In the genomic region with DNA sequence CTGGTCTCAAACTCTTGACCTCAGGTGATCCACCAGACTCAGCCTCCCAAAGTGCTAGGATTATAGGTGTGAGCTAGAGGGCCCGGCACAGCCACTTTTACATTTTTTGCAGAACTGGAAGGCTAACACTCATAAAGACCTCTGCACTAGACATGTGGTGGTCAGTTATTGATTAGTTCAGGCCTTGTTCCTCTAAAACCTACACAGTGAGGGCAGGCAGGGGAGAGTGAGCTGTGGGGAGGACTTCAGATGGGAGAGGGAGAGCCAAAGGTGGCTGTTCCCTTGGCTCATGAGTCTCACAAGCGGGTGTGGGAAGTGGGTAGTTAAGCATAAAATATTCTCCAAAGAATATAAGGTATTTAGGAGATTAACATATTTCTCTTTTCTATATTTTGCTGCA, we compare ENCODE assay signal across 31 cellular contexts.
"Had no signal": no experiment of that assay in that cellular context is flagged by ENCODE, and none has a peak within 500 bp of the region (broad histone marks: within the 10 kb centered on the region; RNA-seq: fewer than 3 reads in every experiment).

No MANE protein-coding gene starts in this region.

- H3K27ac ChIP-seq: ascending aorta, cardiac muscle cell, VCaP had no signal

- FAIRE-seq: bronchial epithelial cell, TTC549 had no signal

- H3K27me3 ChIP-seq: ascending aorta, cardiac muscle cell had no signal

- ATAC-seq: activated CD8-positive, alpha-beta memory T cell treated with anti-CD3 and anti-CD28 coated beads, Interleukin-2, amount 10 ng/mL, durations not matched to agents 7 days and 5 days; activated CD8-positive, alpha-beta T cell treated with anti-CD3 and anti-CD28 coated beads, Interleukin-2, amount 10 ng/mL, durations not matched to agents 7 days and 5 days; activated naive CD8-positive, alpha-beta T cell treated with anti-CD3 and anti-CD28 coated beads, Interleukin-2, amount 50 U/mL, for 24 hours had no signal

- DNase-seq: activated B cell treated with CpG ODN at 0.5 μM for 24 hours; activated CD4-positive, alpha-beta memory T cell treated with anti-CD3 and anti-CD28 coated beads, Interleukin-2, amount 10 ng/mL, durations not matched to agents 7 days and 5 days; activated CD4-positive, alpha-beta T cell treated with anti-CD3 and anti-CD28 coated beads for 4 hours; activated CD4-positive, alpha-beta T cell treated with anti-CD3 and anti-CD28 coated beads, Interleukin-2, amount 10 ng/mL, durations not matched to agents 24 days and 14 days; activated CD4-positive, alpha-beta T cell treated with anti-CD3 and anti-CD28 coated beads, Interleukin-2, amount 50 U/mL, for 1 hour; activated CD4-positive, alpha-beta T cell treated with anti-CD3 and anti-CD28 coated beads, Interleukin-2, amount 50 U/mL, for 4 hours; activated CD4-positive, CD25-positive, alpha-beta regulatory T cell treated with anti-CD3 and anti-CD28 coated beads, Interleukin-2, amount 50 U/mL, for 72 hours; activated CD8-positive, alpha-beta memory T cell treated with anti-CD3 and anti-CD28 coated beads for 24 hours; activated CD8-positive, alpha-beta memory T cell treated with anti-CD3 and anti-CD28 coated beads, Interleukin-2, amount 10 ng/mL, durations not matched to agents 7 days and 5 days; activated CD8-positive, alpha-beta memory T cell treated with anti-CD3 and anti-CD28 coated beads, Interleukin-2, amount 50 U/mL, for 48 hours; activated CD8-positive, alpha-beta T cell treated with anti-CD3 and anti-CD28 coated beads, Interleukin-2, amount 10 ng/mL, durations not matched to agents 7 days and 5 days; activated effector memory CD4-positive, alpha-beta T cell treated with Interleukin-2 at 50 U/mL for 16 hours; activated gamma-delta T cell; activated naive CD4-positive, alpha-beta T cell treated with anti-CD3 and anti-CD28 coated beads, Interleukin-2, amount 10 ng/mL, durations not matched to agents 7 days and 5 days; activated naive CD4-positive, alpha-beta T cell treated with Interleukin-2 at 50 U/mL for 16 hours; activated naive CD8-positive, alpha-beta T cell treated with anti-CD3 and anti-CD28 coated beads, Interleukin-2, amount 10 ng/mL, durations not matched to agents 7 days and 5 days; activated naive CD8-positive, alpha-beta T cell treated with anti-CD3 and anti-CD28 coated beads, Interleukin-2, amount 50 U/mL, for 24 hours; activated T-cell treated with anti-CD3 and anti-CD28 coated beads, Interleukin-2, amount 50 U/mL, for 24 hours; activated T-cell treated with anti-CD3 and anti-CD28 coated beads, Interleukin-2, amount 50 U/mL, for 48 hours; amygdala; anterior cingulate cortex; caudate nucleus; cerebellar nuclear complex; T-helper 1 cell; T-helper 2 cell; T-helper 9 cell had no signal

- H3K4me1 ChIP-seq: ascending aorta had no signal

- H3K4me3 ChIP-seq: ascending aorta, cardiac muscle cell had no signal

- H3K36me3 ChIP-seq: ascending aorta, cardiac muscle cell had no signal

- H3K9me3 ChIP-seq: ascending aorta had no signal
